In genomic region chr13:114315074-114315785, GRCh38 we compare ENCODE assay signal across 8 cellular contexts. TPM values are rescaled to one million over a fixed set of nuclear protein-coding genes. Genes with fewer than 3 reads are reported as not detected.
DNase-seq lines count a peak whose midpoint lies in the region; ATAC-seq and TF ChIP-seq lines count a peak whose summit lies in the region.

No MANE protein-coding gene starts in this region.

- H3K27ac ChIP-seq in SJSA1 = peak overlapping the region; percentile 60
- peak overlapping the region; percentile 88 for H3K27ac ChIP-seq in fibroblast of lung (ENCODE audit: insufficient read depth, low read length)
- peak overlapping the region in 17 of 21 experiments; percentile 83 to 97 (median 93) for H3K27ac ChIP-seq in skin epidermis

- peaks cover 5% of the 10 kb centered on the region for H4K20me1 ChIP-seq in fibroblast of lung (ENCODE audit: control insufficient read depth, extremely low read depth, insufficient read depth, low read length)

- peak overlapping the region; percentile 97 for H3K4me3 ChIP-seq in SJSA1
- H3K4me3 ChIP-seq in fibroblast of lung (replicated peaks in 1 of 4; ENCODE audit: control extremely low read depth in 1 of 4, insufficient read depth in 1 of 4, low read depth in 3 of 4, low read length in 4 of 4) = peak overlapping the region; percentile 67 to 90 (median 88)
- H3K4me3 ChIP-seq in skin epidermis = peak overlapping the region; percentile 65 to 92 (median 74)

- H3K27ac Mint-ChIP-seq in activated naive CD4-positive, alpha-beta T cell treated with anti-CD3 and anti-CD28 coated beads, Interleukin-2, amount 50 U/mL, for 24 hours = peak overlapping the region; percentile 87

- H3K9ac ChIP-seq in fibroblast of lung (ENCODE audit: insufficient read depth, low read length) = peak overlapping the region; percentile 91

- H3K4me2 ChIP-seq in fibroblast of lung (ENCODE audit: extremely low read depth, insufficient read depth, low read length) = peak overlapping the region; percentile 94

- no peaks in the 10 kb centered on the region for H3K9me3 Mint-ChIP-seq in activated naive CD4-positive, alpha-beta T cell treated with anti-CD3 and anti-CD28 coated beads, Interleukin-2, amount 50 U/mL, for 24 hours

- H3K27me3 ChIP-seq in SJSA1 (replicated peaks) (no peaks in the 10 kb centered on the region), fibroblast of lung (ENCODE audit: control insufficient read depth, insufficient read depth, low read length) (no peaks in the 10 kb centered on the region)

- no peak overlapping the region for H2AFZ ChIP-seq in fibroblast of lung (ENCODE audit: low read length)

- peak overlapping the region; percentile 94 for H3K4me3 Mint-ChIP-seq in activated naive CD4-positive, alpha-beta T cell treated with anti-CD3 and anti-CD28 coated beads, Interleukin-2, amount 50 U/mL, for 24 hours

- H3K79me2 ChIP-seq in fibroblast of lung (ENCODE audit: control insufficient read depth, insufficient read depth, low read length) = peaks cover 50% of the 10 kb centered on the region

- ATAC-seq in GM19397 (IDR thresholded peaks at IDR 0.05; ENCODE audit: unreplicated experiment) = no peak

- H3K27me3 Mint-ChIP-seq in activated naive CD4-positive, alpha-beta T cell treated with anti-CD3 and anti-CD28 coated beads, Interleukin-2, amount 50 U/mL, for 24 hours = no peaks in the 10 kb centered on the region

- H3K4me1 Mint-ChIP-seq in activated naive CD4-positive, alpha-beta T cell treated with anti-CD3 and anti-CD28 coated beads, Interleukin-2, amount 50 U/mL, for 24 hours = peaks cover 59% of the 10 kb centered on the region

- H3K36me3 Mint-ChIP-seq in activated naive CD4-positive, alpha-beta T cell treated with anti-CD3 and anti-CD28 coated beads, Interleukin-2, amount 50 U/mL, for 24 hours = peaks cover 9% of the 10 kb centered on the region

- H3K36me3 ChIP-seq in SJSA1 (peaks cover 26% of the 10 kb centered on the region), fibroblast of lung (ENCODE audit: control insufficient read depth, insufficient read depth, low read length) (peaks cover 2% of the 10 kb centered on the region)

- DNase-seq in activated naive CD4-positive, alpha-beta T cell treated with Interleukin-2 at 50 U/mL for 16 hours = no peak
- DNase-seq in SJSA1 (ENCODE audit: low read depth in 1 of 2, low spot score in 2 of 2) = no peak
- DNase-seq in fibroblast of lung (ENCODE audit: low read depth in 2 of 2) = peak in 1 of 2 donors; percentile 6
- no peak for DNase-seq in activated gamma-delta T cell treated with Interleukin-2 at 50 U/mL for 16 hours
- DNase-seq in cortex of kidney (lab: John Stamatoyannopoulos, UW) = no peak

- peaks cover 39% of the 10 kb centered on the region for H3K4me1 ChIP-seq in SJSA1 (replicated peaks)
- peaks cover 20% of the 10 kb centered on the region for H3K4me1 ChIP-seq in fibroblast of lung (ENCODE audit: control insufficient read depth, extremely low read depth, insufficient read depth, low read length)

- H3K9me3 ChIP-seq in SJSA1 (replicated peaks) = no peaks in the 10 kb centered on the region
- no peaks in the 10 kb centered on the region for H3K9me3 ChIP-seq in fibroblast of lung (ENCODE audit: control insufficient read depth, insufficient read depth, low read depth, low read length)

- TF ChIP-seq CTCF in fibroblast of lung (conservative IDR thresholded peaks at IDR 0.05 in 1 of 2, IDR thresholded peaks at IDR 0.05 in 1 of 2; ENCODE audit: low read depth in 1 of 2, low read length in 2 of 2) = no peak

RNA-seq across cellular contexts. Expression of gene CHAMP1, which starts 0.9 kb away (rescaled TPM):
- total RNA-seq in SJSA1 (2014; rRNA removed; shearing (Covaris generic)) = 2.4 and 9.7 TPM in 2 replicates
- 10.8 and 14.5 TPM in 2 replicates for total RNA-seq in fibroblast of lung
- polyA plus RNA-seq in fibroblast of lung = 35.2 and 52.6 TPM in 2 replicates
- 24.3 and 34.8 TPM in 2 replicates for polyA plus RNA-seq in fibroblast of lung (2012)
- 9.8 and 35.6 TPM in 2 replicates for polyA minus RNA-seq in fibroblast of lung (ENCODE audit: low replicate concordance)

RNA-seq across cellular contexts. Expression of gene UPF3A, which starts 33.8 kb away (rescaled TPM):
- 29.9 and 35.2 TPM in 2 replicates for total RNA-seq in SJSA1 (2014; rRNA removed; shearing (Covaris generic))
- 15.9 and 27.6 TPM in 2 replicates for total RNA-seq in fibroblast of lung
- 40.5 and 41.9 TPM in 2 replicates for polyA plus RNA-seq in fibroblast of lung
- polyA plus RNA-seq in fibroblast of lung (2012) = 43.8 and 44.4 TPM in 2 replicates
- 2.1 and 7.1 TPM in 2 replicates for polyA minus RNA-seq in fibroblast of lung (ENCODE audit: low replicate concordance)
